Comparison of ENCODE assay signal across 13 cellular contexts in the genomic region with DNA sequence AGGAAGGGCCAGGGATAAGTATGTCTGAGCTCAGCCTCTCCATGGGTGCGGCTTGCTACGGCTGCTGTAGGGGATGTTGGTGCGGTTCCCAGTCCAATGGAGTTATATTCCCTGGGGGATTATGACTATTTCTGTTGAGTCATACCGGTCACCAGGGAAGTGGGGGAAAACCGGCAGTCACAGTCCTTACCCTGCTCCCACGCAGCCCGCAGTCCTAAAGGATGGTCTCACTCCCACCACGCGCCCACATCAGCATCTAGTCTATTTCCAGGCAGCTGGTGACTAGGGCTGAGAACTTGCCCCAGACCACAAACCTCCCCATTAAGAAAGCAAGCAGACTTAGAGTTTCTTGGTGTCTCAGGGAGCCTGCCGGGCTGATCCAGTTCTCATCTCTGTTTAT.
"Had no signal": no experiment of that assay in that cellular context is flagged by ENCODE, and none has a peak within 500 bp of the region (broad histone marks: within the 10 kb centered on the region; RNA-seq: fewer than 3 reads in every experiment).

No MANE protein-coding gene starts in this region.

- H3K27ac ChIP-seq: tibial nerve had no signal

- H3K36me3 ChIP-seq: tibial nerve had no signal

- H3K4me2 ChIP-seq: smooth muscle cell had no signal

- ATAC-seq: activated CD4-positive, CD25-positive, alpha-beta regulatory T cell treated with anti-CD3 and anti-CD28 coated beads, Interleukin-2, amount 50 U/mL, for 24 hours; activated T-cell treated with anti-CD3 and anti-CD28 coated beads, Interleukin-2, amount 50 U/mL, for 4 hours; natural killer cell; right cardiac atrium; stimulated activated memory B cell treated with anti-CD40 and anti-IgM and Interleukin-4, amounts not matched to agents 10 μg/mL and 1 μg/mL and 100 μg/mL, for 72 hours had no signal

- H3K4me1 ChIP-seq: tibial nerve had no signal

- H3K27ac Mint-ChIP-seq: natural killer cell; progenitor cell of endocrine pancreas; stimulated activated memory B cell treated with anti-CD40 and anti-IgM and Interleukin-4, amounts not matched to agents 10 μg/mL and 1 μg/mL and 100 μg/mL, for 72 hours had no signal

- H3K9me3 Mint-ChIP-seq: activated T-cell treated with anti-CD3 and anti-CD28 coated beads, Interleukin-2, amount 50 U/mL, for 4 hours had no signal

- H3K4me3 ChIP-seq: smooth muscle cell, tibial nerve had no signal

- DNase-seq: activated CD4-positive, alpha-beta T cell treated with anti-CD3 and anti-CD28 coated beads, Interleukin-2, amount 50 U/mL, for 4 hours; activated naive CD4-positive, alpha-beta T cell treated with anti-CD3 and anti-CD28 coated beads, Interleukin-2, amount 50 U/mL, for 16 hours; activated T-cell treated with anti-CD3 and anti-CD28 coated beads, Interleukin-2, amount 50 U/mL, for 4 hours; dermis blood vessel endothelial cell; foreskin melanocyte; head of caudate nucleus; natural killer cell had no signal

- H3K4me1 Mint-ChIP-seq: natural killer cell; stimulated activated memory B cell treated with anti-CD40 and anti-IgM and Interleukin-4, amounts not matched to agents 10 μg/mL and 1 μg/mL and 100 μg/mL, for 72 hours had no signal

- H3K36me3 Mint-ChIP-seq: natural killer cell; stimulated activated memory B cell treated with anti-CD40 and anti-IgM and Interleukin-4, amounts not matched to agents 10 μg/mL and 1 μg/mL and 100 μg/mL, for 72 hours had no signal

- H3K4me3 Mint-ChIP-seq: activated T-cell treated with anti-CD3 and anti-CD28 coated beads, Interleukin-2, amount 50 U/mL, for 4 hours; natural killer cell; stimulated activated memory B cell treated with anti-CD40 and anti-IgM and Interleukin-4, amounts not matched to agents 10 μg/mL and 1 μg/mL and 100 μg/mL, for 72 hours had no signal

- H3K27me3 Mint-ChIP-seq: progenitor cell of endocrine pancreas; stimulated activated memory B cell treated with anti-CD40 and anti-IgM and Interleukin-4, amounts not matched to agents 10 μg/mL and 1 μg/mL and 100 μg/mL, for 72 hours had no signal

- H3K9me3 ChIP-seq: tibial nerve had no signal

- H3K27me3 ChIP-seq: tibial nerve had no signal
